Comparison of ENCODE assay signal across 9 cellular contexts in genomic region chr10:122162566-122163181, GRCh38.
DNase-seq lines count a peak whose midpoint lies in the region; ATAC-seq, FAIRE-seq and TF ChIP-seq lines count a peak whose summit lies in the region.
"Had no signal": no experiment of that assay in that cellular context is flagged by ENCODE, and none has a peak within 500 bp of the region (broad histone marks: within the 10 kb centered on the region; RNA-seq: fewer than 3 reads in every experiment).

No MANE protein-coding gene starts in this region.

- H3K9ac ChIP-seq in astrocyte (ENCODE audit: low read length) = peak overlapping the region; percentile 77
- H3K9ac ChIP-seq in iPS-18a (ENCODE audit: low read length) = peak overlapping the region; percentile 89
- peak overlapping the region in 1 of 2 donors; percentile 43 for H3K9ac ChIP-seq in colonic mucosa (ENCODE audit: low read depth in 2 of 2, low read length in 2 of 2)
- H3K9ac ChIP-seq: KMS-11 had no signal

- FAIRE-seq in astrocyte (lab: Jason Lieb, UNC) (no peak), small intestine (lab: Jason Lieb, UNC) (no peak)

- TF ChIP-seq CTCF in astrocyte (IDR thresholded peaks at IDR 0.05; ENCODE audit: insufficient read depth, low read depth, low read length) (no peak), colonic mucosa (IDR thresholded peaks at IDR 0.05) (no peak)

- WGBS in small intestine, 3 donors = 33 to 47% (median 43%) methylated on average over 16 of the region's 16 CpGs

- CTCF ChIA-PET in HEK293T (lab: Yijun Ruan, JAX) = interaction anchor here (0.5 to 1.1 kb wide), 2 partner anchors 23 to 765 kb away, joined by 3 read pairs; no protein-coding TSS in a partner anchor

- H3K27me3 ChIP-seq in astrocyte (ENCODE audit: insufficient read depth, low read length) (no peaks in the 10 kb centered on the region), iPS-18a (ENCODE audit: control insufficient read depth, insufficient read depth, low read length) (no peaks in the 10 kb centered on the region), small intestine (ENCODE audit: control insufficient read depth in 2 of 2, insufficient read depth in 2 of 2, low read length in 2 of 2) (no peaks in the 10 kb centered on the region), colonic mucosa (no peaks in the 10 kb centered on the region)

- H3K4me3 ChIP-seq in astrocyte (ENCODE audit: insufficient read depth, low read depth, low read length) = peak overlapping the region; percentile 62
- H3K4me3 ChIP-seq in iPS-18a (ENCODE audit: low read length) = peak overlapping the region; percentile 78
- peak overlapping the region in 1 of 2 donors; percentile 24 for H3K4me3 ChIP-seq in small intestine (ENCODE audit: low read depth in 1 of 2, low read length in 2 of 2)
- no peak overlapping the region for H3K4me3 ChIP-seq in colonic mucosa

- peaks cover 8% of the 10 kb centered on the region for H3K36me3 Mint-ChIP-seq in astrocyte (ENCODE audit: low read depth, unreplicated experiment)

- intact Hi-C loops in colonic mucosa (cut with DNase I) = no loop called here

- no peaks in the 10 kb centered on the region for H3K9me3 Mint-ChIP-seq in astrocyte (ENCODE audit: unreplicated experiment)

- peak overlapping the region; percentile 82 for H3K4me3 Mint-ChIP-seq in astrocyte (ENCODE audit: unreplicated experiment)

- H3K27ac ChIP-seq in astrocyte (ENCODE audit: low read depth, low read length) (no peak overlapping the region), iPS-18a (ENCODE audit: low read length) (no peak overlapping the region), small intestine (ENCODE audit: low read depth in 1 of 2, low read length in 1 of 2) (no peak overlapping the region), colonic mucosa (no peak overlapping the region)
- H3K27ac ChIP-seq: KMS-11 had no signal

- no peak for ATAC-seq in HG02588 (IDR thresholded peaks at IDR 0.05; ENCODE audit: unreplicated experiment)

- H3K27ac Mint-ChIP-seq in astrocyte (ENCODE audit: unreplicated experiment) = no peak overlapping the region

- POLR2A ChIA-PET in HEK293T (lab: Yijun Ruan, JAX) = interaction anchor here (1.2 to 1.7 kb wide), 2 partner anchors 13 to 61 kb away, joined by 3 to 4 read pairs; no protein-coding TSS in a partner anchor

- H3K36me3 ChIP-seq in astrocyte (ENCODE audit: insufficient read depth, low read length) = no peaks in the 10 kb centered on the region
- peaks cover 6% of the 10 kb centered on the region for H3K36me3 ChIP-seq in iPS-18a (ENCODE audit: control insufficient read depth, low read depth, low read length)
- H3K36me3 ChIP-seq in small intestine (ENCODE audit: control insufficient read depth in 2 of 2, insufficient read depth in 2 of 2, low read length in 2 of 2) = no peaks in the 10 kb centered on the region
- H3K36me3 ChIP-seq in colonic mucosa = no peaks in the 10 kb centered on the region

- peak; percentile 62 for DNase-seq in HEK293T (ENCODE audit: extremely low spot score)
- no peak for DNase-seq in astrocyte (ENCODE audit: low read depth)
- DNase-seq in small intestine = peak; percentile 67
- DNase-seq in colonic mucosa = no peak
- DNase-seq in GF-D8 (lab: John Stamatoyannopoulos, UW) = no peak
- DNase-seq: GOT3 had no signal

- H3K9me3 ChIP-seq in astrocyte (ENCODE audit: insufficient read depth, low read depth, low read length) = no peaks in the 10 kb centered on the region
- no peaks in the 10 kb centered on the region for H3K9me3 ChIP-seq in iPS-18a (ENCODE audit: control insufficient read depth, low read depth, low read length)
- no peaks in the 10 kb centered on the region for H3K9me3 ChIP-seq in small intestine (ENCODE audit: control insufficient read depth, low read depth)
- H3K9me3 ChIP-seq in colonic mucosa = no peaks in the 10 kb centered on the region

- H3K27me3 Mint-ChIP-seq in astrocyte (ENCODE audit: low read depth, unreplicated experiment) = peaks cover 6% of the 10 kb centered on the region

- H3K4me1 Mint-ChIP-seq in astrocyte (ENCODE audit: low read depth, unreplicated experiment) = peaks cover 7% of the 10 kb centered on the region

- H3K4me1 ChIP-seq in astrocyte (ENCODE audit: insufficient read depth, low read length) = peaks cover 18% of the 10 kb centered on the region
- H3K4me1 ChIP-seq in iPS-18a (ENCODE audit: control insufficient read depth, low read depth, low read length) = peaks cover 47% of the 10 kb centered on the region
- H3K4me1 ChIP-seq in small intestine (ENCODE audit: control insufficient read depth in 2 of 2, insufficient read depth in 1 of 2, low read depth in 1 of 2, low read length in 1 of 2) = peaks cover 0 to 4% of the 10 kb centered on the region in 2 donors
- H3K4me1 ChIP-seq in colonic mucosa = peaks cover 4% of the 10 kb centered on the region

- H3K79me2 ChIP-seq in astrocyte (ENCODE audit: insufficient read depth, low read length) = peaks cover 28% of the 10 kb centered on the region

- H4K20me1 ChIP-seq in astrocyte (ENCODE audit: insufficient read depth, low read length) = peaks cover 58% of the 10 kb centered on the region

- peak overlapping the region; percentile 94 for H3K4me2 ChIP-seq in astrocyte (ENCODE audit: low read length)
- H3K4me2 ChIP-seq: KMS-11 had no signal

- H2AFZ ChIP-seq in astrocyte (ENCODE audit: low read depth, low read length) = peak overlapping the region; percentile 84

TF ChIP-seq in HEK293T, 16 proteins besides CTCF, POLR2A, EP300 and RAD21:
- no peak for TF ChIP-seq FOXK2 (IDR thresholded peaks at IDR 0.05)
- no peak for TF ChIP-seq CTBP1 (IDR thresholded peaks at IDR 0.05; ENCODE audit: borderline replicate concordance)
- no peak for TF ChIP-seq ZNF384 (IDR thresholded peaks at IDR 0.05)
- TF ChIP-seq SP1 (IDR thresholded peaks at IDR 0.05) = no peak
- no peak for TF ChIP-seq TARDBP (IDR thresholded peaks at IDR 0.05)
- TF ChIP-seq BHLHE40 (IDR thresholded peaks at IDR 0.05; ENCODE audit: borderline replicate concordance) = no peak
- TF ChIP-seq FOXA1 (IDR thresholded peaks at IDR 0.05) = no peak
- TF ChIP-seq FOXM1 (IDR thresholded peaks at IDR 0.05; ENCODE audit: borderline replicate concordance) = no peak
- TF ChIP-seq ARNT (IDR thresholded peaks at IDR 0.05) = no peak
- no peak for TF ChIP-seq ELF4 (IDR thresholded peaks at IDR 0.05)
- TF ChIP-seq LEF1 (IDR thresholded peaks at IDR 0.05; ENCODE audit: borderline replicate concordance) = no peak
- TF ChIP-seq, protein P1, sequence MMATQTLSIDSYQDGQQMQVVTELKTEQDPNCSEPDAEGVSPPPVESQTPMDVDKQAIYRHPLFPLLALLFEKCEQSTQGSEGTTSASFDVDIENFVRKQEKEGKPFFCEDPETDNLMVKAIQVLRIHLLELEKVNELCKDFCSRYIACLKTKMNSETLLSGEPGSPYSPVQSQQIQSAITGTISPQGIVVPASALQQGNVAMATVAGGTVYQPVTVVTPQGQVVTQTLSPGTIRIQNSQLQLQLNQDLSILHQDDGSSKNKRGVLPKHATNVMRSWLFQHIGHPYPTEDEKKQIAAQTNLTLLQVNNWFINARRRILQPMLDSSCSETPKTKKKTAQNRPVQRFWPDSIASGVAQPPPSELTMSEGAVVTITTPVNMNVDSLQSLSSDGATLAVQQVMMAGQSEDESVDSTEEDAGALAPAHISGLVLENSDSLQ (IDR thresholded peaks at IDR 0.05) = no peak
- TF ChIP-seq HDGF (IDR thresholded peaks at IDR 0.05; ENCODE audit: borderline replicate concordance) = no peak
- TF ChIP-seq L3MBTL2 (conservative IDR thresholded peaks at IDR 0.05) = no peak
- no peak for TF ChIP-seq SUZ12 (IDR thresholded peaks at IDR 0.05)

Comparison
In these comparisons a context has a peak if more than half of its experiments do, and no peak if none do; other contexts are left out.
1. DNase-seq: peak in HEK293T (single experiment) and small intestine (single experiment); none in astrocyte (single experiment), colonic mucosa (single experiment) and GF-D8 (single experiment).